Comparison of ENCODE assay signal across 8 cellular contexts in genomic region chr2:16375981-16376380, GRCh38.
"Had no signal": no experiment of that assay in that cellular context is flagged by ENCODE, and none has a peak within 500 bp of the region (broad histone marks: within the 10 kb centered on the region; RNA-seq: fewer than 3 reads in every experiment).

No MANE protein-coding gene starts in this region.

- H3K4me1 ChIP-seq: HAP-1 had no signal

- H3K4me3 ChIP-seq: GM23248, GM23338, HAP-1 had no signal

- DNase-seq: GM23248, GOT3, H7, H9, HCEC 1CT, HFFc6 had no signal

- H3K36me3 ChIP-seq: HAP-1 had no signal

- H3K9me3 ChIP-seq: HAP-1 had no signal
